In genomic region chr18:26157326-26157725, GRCh38 we compare ENCODE assay signal across 7 cellular contexts. TPM values are rescaled to one million over a fixed set of nuclear protein-coding genes. Genes with fewer than 3 reads are reported as not detected.
"Had no signal": no experiment of that assay in that cellular context is flagged by ENCODE, and none has a peak within 500 bp of the region (broad histone marks: within the 10 kb centered on the region; RNA-seq: fewer than 3 reads in every experiment).

No MANE protein-coding gene starts in this region.

- H3K9me3 Mint-ChIP-seq: GM23338, H9, IgD-negative memory B cell had no signal

- H3K4me1 Mint-ChIP-seq: GM23338, H9 had no signal

- H3K27me3 Mint-ChIP-seq: IgD-negative memory B cell had no signal

- H3K4me2 ChIP-seq: GM23338 had no signal

- DNase-seq: H9, HCEC 1CT had no signal

- H3K27ac Mint-ChIP-seq: GM23338, H9, IgD-negative memory B cell had no signal

- H3K4me3 ChIP-seq: GM23338 had no signal

- H3K36me3 Mint-ChIP-seq: IgD-negative memory B cell had no signal

- H3K4me3 Mint-ChIP-seq: GM23338, H9, IgD-negative memory B cell had no signal

RNA-seq across cellular contexts. Expression of gene PSMA8, which starts 23.7 kb away (rescaled TPM):
- total RNA-seq: GM23338, H1, H9, HepG2, HT1080 had no signal
- polyA plus RNA-seq: GM23338, H1, HepG2 had no signal
